ENCODE assay signal across 7 cellular contexts in genomic region chr18:36828157-36828629, GRCh38. TPM values are rescaled to one million over a fixed set of nuclear protein-coding genes. Genes with fewer than 3 reads are reported as not detected.
DNase-seq lines count a peak whose midpoint lies in the region; ATAC-seq, FAIRE-seq and TF ChIP-seq lines count a peak whose summit lies in the region.

No MANE protein-coding gene starts in this region.

- H3F3A ChIP-seq in PC-9 (ENCODE audit: insufficient read depth, low read depth), result peaks cover 10% of the 10 kb centered on the region; the same call in 1 of the 2 replicates

- no peak for FAIRE-seq in K562 (lab: Jason Lieb, UNC)

- no peaks in the 10 kb centered on the region for H3K9me2 ChIP-seq in PC-9 (ENCODE audit: insufficient read depth)

- H3K9me3 ChIP-seq in PC-9 (ENCODE audit: insufficient read depth, low read depth) (no peaks in the 10 kb centered on the region), K562 (replicated peaks; ENCODE audit: control insufficient read depth, insufficient read depth, low read depth, low read length) (no peaks in the 10 kb centered on the region), spleen (no peaks in the 10 kb centered on the region)

- no peaks in the 10 kb centered on the region for H3K9me1 ChIP-seq in K562 (ENCODE audit: control insufficient read depth, insufficient read depth, low read length)

- WGBS in K562 (ENCODE audit: insufficient coverage, low coverage, missing lambda C conversion rate), result under 1% methylated on average over 18 of the region's 18 CpGs
- WGBS in spleen, 5 donors, result 0 to 1% (median 1%) methylated on average over 18 of the region's 18 CpGs

- no peaks in the 10 kb centered on the region for H3K9me3 Mint-ChIP-seq in immature natural killer cell

- intact Hi-C loops in PC-9 (cut with micrococcal nuclease; ENCODE audit: unreplicated experiment), result no loop called here
- intact Hi-C loops in K562 (cut with micrococcal nuclease), result no loop called here
- intact Hi-C loops in spleen (cut with DNase I; ENCODE audit: low total_unique reads), result no loop called here

- peaks cover 29 to 38% of the 10 kb centered on the region in 2 donors for H3K4me1 Mint-ChIP-seq in immature natural killer cell

- peaks cover 13% of the 10 kb centered on the region for H3K79me2 ChIP-seq in PC-9 (ENCODE audit: low read depth)
- H3K79me2 ChIP-seq in K562 (ENCODE audit: control insufficient read depth, insufficient read depth, low read length), result peaks cover 74% of the 10 kb centered on the region

- no peak for TF ChIP-seq EP300 in K562 (IDR thresholded peaks at IDR 0.05; ENCODE audit: low read length)

- H3K36me3 ChIP-seq in PC-9 (ENCODE audit: low read depth) (no peaks in the 10 kb centered on the region), K562 (ENCODE audit: control insufficient read depth, insufficient read depth, low read length) (peaks cover 25% of the 10 kb centered on the region), spleen (peaks cover 0 to under 1% (median 0%) of the 10 kb centered on the region in 6 donors)

- ATAC-seq in HG03045 (IDR thresholded peaks at IDR 0.05; ENCODE audit: unreplicated experiment) (peak; percentile 1), K562 (peak; percentile 56)

- peak; percentile 21 to 59 for DNase-seq in PC-9
- DNase-seq in K562 (ENCODE audit: extremely low read depth in 1 of 4, low spot score in 3 of 4), result peak in 1 of 4 experiments; percentile 62
- DNase-seq in immature natural killer cell, result no peak
- no peak for DNase-seq in spleen
- no peak for DNase-seq in cortex of kidney (lab: John Stamatoyannopoulos, UW)

- H3K27ac ChIP-seq in PC-9, result peak overlapping the region; percentile 71
- peak overlapping the region; percentile 87 for H3K27ac ChIP-seq in K562 (ENCODE audit: extremely low read depth, low read depth, low read length)
- peak overlapping the region; percentile 17 to 87 (median 84) for H3K27ac ChIP-seq in spleen

- H3K27me3 Mint-ChIP-seq in immature natural killer cell (ENCODE audit: low read depth in 3 of 3), result peaks cover 0 to 7% (median 0%) of the 10 kb centered on the region in 3 donors

- CTCF ChIA-PET in PC-9 (lab: Charles Lee), result interaction anchor here (0.7 kb wide), 1 partner anchor 15 kb away, joined by 3 read pairs; no protein-coding TSS in a partner anchor
- CTCF ChIA-PET in K562 (lab: Yijun Ruan, JAX; ENCODE audit: low intra/inter-chr PET ratio), result interaction anchor here (0.7 to 1.2 kb wide), 2 partner anchors 36 to 70 kb away, joined by 3 to 4 read pairs; no protein-coding TSS in a partner anchor

- H3K4me3 Mint-ChIP-seq in immature natural killer cell, result peak overlapping the region; percentile 83 to 96 (median 84)

- POLR2A ChIA-PET in PC-9 (lab: Charles Lee; ENCODE audit: unreplicated experiment) (interaction anchor here (0.6 kb wide), 2 partner anchors 320 to 425 kb away, joined by 6 to 7 read pairs; no protein-coding TSS in a partner anchor), K562 (lab: Yijun Ruan, JAX) (interaction anchor here (0.7 to 2.5 kb wide), 8 partner anchors 9 to 847 kb away, joined by 3 to 19 read pairs (median 5); no protein-coding TSS in a partner anchor)

- H4K20me1 ChIP-seq in PC-9 (ENCODE audit: insufficient read depth), result no peaks in the 10 kb centered on the region
- no peaks in the 10 kb centered on the region for H4K20me1 ChIP-seq in K562 (replicated peaks; ENCODE audit: control insufficient read depth, insufficient read depth, low read length)

- peak overlapping the region; percentile 89 to 97 for H3K9ac ChIP-seq in K562 (ENCODE audit: insufficient read depth in 1 of 2, low read depth in 2 of 2, low read length in 2 of 2)

- in situ Hi-C loops in K562 (cut with MboI), result no loop called here

- H3K36me3 Mint-ChIP-seq in immature natural killer cell, result no peaks in the 10 kb centered on the region

- BruUV-seq in PC-9 (replicated peaks; lab: Mats Ljungman, UMichigan) (no TSS peak), K562 (replicated peaks; lab: Mats Ljungman, UMichigan) (TSS peak; percentile 63)

- no peak for TF ChIP-seq RAD21 in K562 (CRISPR knock-in tag; conservative IDR thresholded peaks at IDR 0.05 in 1 of 2, IDR thresholded peaks at IDR 0.05 in 1 of 2)

- H3K4me2 ChIP-seq in PC-9 (peak overlapping the region; percentile 96), K562 (ENCODE audit: insufficient read depth, low read length) (peak overlapping the region; percentile 99)

- H3K27me3 ChIP-seq in PC-9 (ENCODE audit: insufficient read depth, low read depth) (no peaks in the 10 kb centered on the region), K562 (ENCODE audit: control insufficient read depth in 2 of 2, insufficient read depth in 2 of 2, low read length in 2 of 2) (no peaks in the 10 kb centered on the region; a peak in 1 of 5 replicates), spleen (replicated peaks in 1 of 7) (no peaks in the 10 kb centered on the region)

- H3K4me3 ChIP-seq in GM08714 (ENCODE audit: low read length) (peak overlapping the region; percentile 87), PC-9 (peak overlapping the region; percentile 74), K562 (peak overlapping the region; percentile 95), spleen (peak overlapping the region; percentile 71 to 98 (median 88))

- TF ChIP-seq CTCF in PC-9 (conservative IDR thresholded peaks at IDR 0.05) (no peak), K562 (IDR thresholded peaks at IDR 0.05 in 2 of 3, conservative IDR thresholded peaks at IDR 0.05 in 1 of 3; ENCODE audit: insufficient read depth in 2 of 3, low read depth in 1 of 3, low read length in 3 of 3) (no peak; a peak in 1 of 6 replicates), spleen (IDR thresholded peaks at IDR 0.05 in 8 of 11, conservative IDR thresholded peaks at IDR 0.05 in 3 of 11) (no peak)

- H3K4me1 ChIP-seq in PC-9 (replicated peaks; ENCODE audit: insufficient read depth), result peaks cover 19% of the 10 kb centered on the region
- H3K4me1 ChIP-seq in K562 (replicated peaks in 1 of 2; ENCODE audit: control insufficient read depth in 2 of 2, insufficient read depth in 2 of 2, low read length in 2 of 2), result peaks cover 3 to 24% of the 10 kb centered on the region in 2 experiments; a peak in 3 of 5 replicates
- H3K4me1 ChIP-seq in spleen, result peaks cover 16 to 41% (median 25%) of the 10 kb centered on the region in 6 donors

- H3K27ac Mint-ChIP-seq in immature natural killer cell, result peak overlapping the region; percentile 0 to 91 (median 84)

- H2AFZ ChIP-seq in PC-9, result peak overlapping the region; percentile 96
- peak overlapping the region; percentile 99 for H2AFZ ChIP-seq in K562 (ENCODE audit: low read depth, low read length)

- TF ChIP-seq POLR2A in K562 (conservative IDR thresholded peaks at IDR 0.05) (no peak), spleen (IDR thresholded peaks at IDR 0.05) (no peak)

TF ChIP-seq in K562, 482 proteins besides CTCF, POLR2A, EP300 and RAD21 (continues in another document):
- peak; percentile 28; the same call in 1 of the 2 replicates for TF ChIP-seq SMARCE1 (IDR thresholded peaks at IDR 0.05)
- TF ChIP-seq NFRKB (IDR thresholded peaks at IDR 0.05; ENCODE audit: low read depth), result 0 out of 2 replicates have a peak, but pooled peaks have one; percentile 13
- no peak for TF ChIP-seq ZKSCAN1 (IDR thresholded peaks at IDR 0.05; ENCODE audit: low read depth, low read length)

RNA-seq across cellular contexts. Expression of gene TPGS2, which starts 0.6 kb away (rescaled TPM):
- total RNA-seq in PC-9 (2021) (59.5 and 62.6 TPM in 2 replicates), K562 (2014; rRNA removed) (108 and 111 TPM in 2 replicates), K562 (2014; rRNA removed; fragmentation: Illumina TruSeq; extraction: Trizol) (116 and 125 TPM in 2 replicates), K562 (2015; rRNA removed; fragmentation: Illumina TruSeq; extraction: Trizol) (132 and 136 TPM in 2 replicates), K562 (2021) (148 and 152 TPM in 2 replicates), spleen (10 to 100 TPM; 35.0 to 93.3 (median 39.9) TPM)
- total RNA-seq in K562 (2011; cell fraction: chromatin; rRNA removed; ENCODE audit: low replicate concordance), result 109 and 142 TPM in 2 replicates
- total RNA-seq in K562 (2011; cell fraction: nucleolus; rRNA removed), result 95.9 and 115 TPM in 2 replicates
- 155 and 218 TPM in 2 replicates for total RNA-seq in K562 (2011; cell fraction: nucleoplasm; rRNA removed)
- polyA plus RNA-seq in K562 (2011; rRNA removed) (449 and 498 TPM in 2 replicates), K562 (2014; fragmentation: Illumina TruSeq; extraction: Trizol) (229 and 274 TPM in 2 replicates), K562 (2014; fragmentation: Nextera tagmentation; extraction: Ambion mirVana) (100 to 1,000 TPM in 1 of 2 experiments, 10 to 100 TPM in 1; 94.2 to 113 TPM), K562 (2014; rRNA removed) (134 and 182 TPM in 2 replicates), immature natural killer cell (10 to 100 TPM; 62.9 to 79.3 (median 66.1) TPM), spleen (10 to 100 TPM; 23.5 to 29.7 (median 27.5) TPM)
- 444 and 495 TPM in 2 replicates for polyA plus RNA-seq in K562 (2011; cell fraction: cytosol; rRNA removed)
- polyA plus RNA-seq in K562 (2011; cell fraction: nucleus; rRNA removed), result 172 and 219 TPM in 2 replicates
- polyA plus RNA-seq in K562 (2012), result 186 and 203 TPM in 2 replicates
- polyA minus RNA-seq in K562 (2011; rRNA and poly(A)+ RNA removed), result 348 and 372 TPM in 2 replicates
- polyA minus RNA-seq in K562 (2011; cell fraction: cytosol; rRNA and poly(A)+ RNA removed), result 140 and 165 TPM in 2 replicates
- polyA minus RNA-seq in K562 (2011; cell fraction: nucleus; rRNA and poly(A)+ RNA removed), result 76.6 and 137 TPM in 2 replicates

RNA-seq across cellular contexts. Expression of gene KIAA1328, which starts 0.7 kb away (rescaled TPM):
- total RNA-seq in PC-9 (2021) (4.0 and 6.5 TPM in 2 replicates), K562 (2014; rRNA removed) (6.2 and 8.0 TPM in 2 replicates), K562 (2014; rRNA removed; fragmentation: Illumina TruSeq; extraction: Trizol) (8.6 and 10.1 TPM in 2 replicates), K562 (2015; rRNA removed; fragmentation: Illumina TruSeq; extraction: Trizol) (8.3 and 9.5 TPM in 2 replicates), K562 (2021) (6.0 and 7.8 TPM in 2 replicates), spleen (10 to 100 TPM in 6 of 7 donors, 1 to 10 TPM in 1; 8.2 to 27.1 (median 15.7) TPM)
- total RNA-seq in K562 (2011; cell fraction: chromatin; rRNA removed; ENCODE audit: low replicate concordance), result 18.1 and 63.0 TPM in 2 replicates
- 10.5 and 17.4 TPM in 2 replicates for total RNA-seq in K562 (2011; cell fraction: nucleolus; rRNA removed)
- total RNA-seq in K562 (2011; cell fraction: nucleoplasm; rRNA removed), result 28.2 and 36.1 TPM in 2 replicates
- polyA plus RNA-seq in K562 (2011; rRNA removed) (8.2 and 9.8 TPM in 2 replicates), K562 (2014; fragmentation: Illumina TruSeq; extraction: Trizol) (5.9 and 7.4 TPM in 2 replicates), K562 (2014; fragmentation: Nextera tagmentation; extraction: Ambion mirVana) (1 to 10 TPM; 4.8 to 5.1 TPM), K562 (2014; rRNA removed) (4.0 and 6.9 TPM in 2 replicates), immature natural killer cell (10 to 100 TPM in 2 of 3 donors, 1 to 10 TPM in 1; 9.4 to 11.8 (median 10.2) TPM), spleen (1 to 10 TPM; 1.9 to 3.5 (median 3.1) TPM)
- 1.9 and 4.9 TPM in 2 replicates for polyA plus RNA-seq in K562 (2011; cell fraction: cytosol; rRNA removed)
- 14.4 and 20.9 TPM in 2 replicates for polyA plus RNA-seq in K562 (2011; cell fraction: nucleus; rRNA removed)
- polyA plus RNA-seq in K562 (2012), result 3.7 and 3.9 TPM in 2 replicates
- 14.2 and 24.1 TPM in 2 replicates for polyA minus RNA-seq in K562 (2011; rRNA and poly(A)+ RNA removed)
- 3.5 and 4.0 TPM in 2 replicates for polyA minus RNA-seq in K562 (2011; cell fraction: cytosol; rRNA and poly(A)+ RNA removed)
- polyA minus RNA-seq in K562 (2011; cell fraction: nucleus; rRNA and poly(A)+ RNA removed), result 13.6 and 29.0 TPM in 2 replicates

Comparison
In these comparisons a context has a peak if more than half of its experiments do, and no peak if none do; other contexts are left out.
1. DNase-seq: peak in PC-9 (2 of 2); none in immature natural killer cell (0 of 3), spleen (single experiment) and cortex of kidney (single experiment).
2. Peak in every context shown above with its lines, with median percentiles within 50 percentile points of each other: H3K4me3 ChIP-seq and H3K27ac ChIP-seq.